9 cellular contexts compared by ENCODE assay signal in genomic region chr17:80664217-80664780, GRCh38.
A peak's percentile ranks its signal among the peaks of the same experiment; 100 is the strongest.
DNase-seq lines count a peak whose midpoint lies in the region; ATAC-seq, FAIRE-seq and TF ChIP-seq lines count a peak whose summit lies in the region.
"Had no signal": no experiment of that assay in that cellular context is flagged by ENCODE, and none has a peak within 500 bp of the region (broad histone marks: within the 10 kb centered on the region; RNA-seq: fewer than 3 reads in every experiment).

No MANE protein-coding gene starts in this region.

- peak; percentile 63 for ATAC-seq in activated CD4-positive, alpha-beta T cell treated with anti-CD3 and anti-CD28 coated beads for 36 hours
- ATAC-seq in T-helper 17 cell, result no peak
- peak; percentile 29 for ATAC-seq in stimulated activated naive CD8-positive, alpha-beta T cell treated with anti-CD3 and anti-CD28 coated beads, Interleukin-15, Interleukin-2, amounts not matched to agents 100 U/mL and 50 U/mL, for 24 hours
- no peak for ATAC-seq in GM21786 (IDR thresholded peaks at IDR 0.05; ENCODE audit: unreplicated experiment)

- H3K9me3 ChIP-seq in T-helper 17 cell (ENCODE audit: control insufficient read depth, low read length, poor library complexity, severe bottlenecking), result no peaks in the 10 kb centered on the region

- FAIRE-seq in H54 (lab: Jason Lieb, UNC), result no peak

- no peaks in the 10 kb centered on the region for H3K9me3 Mint-ChIP-seq in activated CD4-positive, alpha-beta T cell treated with anti-CD3 and anti-CD28 coated beads for 36 hours (ENCODE audit: low read depth)

- peaks cover 12% of the 10 kb centered on the region for H3K36me3 Mint-ChIP-seq in activated CD4-positive, alpha-beta T cell treated with anti-CD3 and anti-CD28 coated beads for 36 hours (ENCODE audit: low read depth)
- peaks cover 2% of the 10 kb centered on the region for H3K36me3 Mint-ChIP-seq in T-helper 17 cell (ENCODE audit: low read depth)

- peak overlapping the region; percentile 61 for H3K4me3 Mint-ChIP-seq in activated CD4-positive, alpha-beta T cell treated with anti-CD3 and anti-CD28 coated beads for 36 hours
- H3K4me3 Mint-ChIP-seq in T-helper 17 cell, result peak overlapping the region; percentile 80

- intact Hi-C loops in activated CD4-positive, alpha-beta T cell treated with anti-CD3 and anti-CD28 coated beads for 36 hours (cut with DNase I, micrococcal nuclease), result loop anchor here in 1 of 2 experiments (1.0 to 2.0 kb wide), 2 partner anchors 15 to 73 kb away; no protein-coding TSS in a partner anchor

- POLR2A ChIA-PET in activated CD4-positive, alpha-beta T cell treated with anti-CD3 and anti-CD28 coated beads for 36 hours (lab: Charles Lee), result no interaction called here

- TF ChIP-seq POLR2A in H54 (IDR thresholded peaks at IDR 0.05; ENCODE audit: low read depth, low read length), result no peak

- H3K4me1 Mint-ChIP-seq in activated CD4-positive, alpha-beta T cell treated with anti-CD3 and anti-CD28 coated beads for 36 hours, result peaks cover 78% of the 10 kb centered on the region
- peaks cover 52% of the 10 kb centered on the region for H3K4me1 Mint-ChIP-seq in T-helper 17 cell

- no peaks in the 10 kb centered on the region for H3K27me3 Mint-ChIP-seq in activated CD4-positive, alpha-beta T cell treated with anti-CD3 and anti-CD28 coated beads for 36 hours
- no peaks in the 10 kb centered on the region for H3K27me3 Mint-ChIP-seq in T-helper 17 cell

- no peak overlapping the region for H3K4me3 ChIP-seq in fibroblast of the aortic adventitia (ENCODE audit: low read depth, low read length)

- DNase-seq in activated CD4-positive, alpha-beta T cell treated with anti-CD3 and anti-CD28 coated beads for 36 hours, result peak; percentile 52
- no peak for DNase-seq in activated CD4-positive, alpha-beta T cell treated with anti-CD3 and anti-CD28 coated beads, Interleukin-2, amount 50 U/mL, for 1 hour
- DNase-seq in T-helper 17 cell, result no peak
- peak; percentile 25 for DNase-seq in fibroblast of the aortic adventitia (ENCODE audit: low read depth)
- DNase-seq in stimulated activated naive CD8-positive, alpha-beta T cell treated with anti-CD3 and anti-CD28 coated beads, Interleukin-15, Interleukin-2, amounts not matched to agents 100 U/mL and 50 U/mL, for 24 hours, result no peak
- no peak for DNase-seq in NK-92 treated with Interleukin-12 subunit alpha and Interleukin-12 subunit beta, amount 100 ng/mL, for 24 hours (lab: John Stamatoyannopoulos, UW)
- no peak for DNase-seq in H54 (ENCODE audit: insufficient read length, low spot score)
- DNase-seq: NCI-H1092 had no signal

- H3K27ac Mint-ChIP-seq in activated CD4-positive, alpha-beta T cell treated with anti-CD3 and anti-CD28 coated beads for 36 hours, result peak overlapping the region; percentile 96
- peak overlapping the region; percentile 97 for H3K27ac Mint-ChIP-seq in T-helper 17 cell

- TF ChIP-seq CTCF in fibroblast of the aortic adventitia (IDR thresholded peaks at IDR 0.05; ENCODE audit: insufficient read depth, low read length), result no peak

- CTCF ChIA-PET in activated CD4-positive, alpha-beta T cell treated with anti-CD3 and anti-CD28 coated beads for 36 hours (lab: Charles Lee), result no interaction called here

Comparison
In these comparisons a context has a peak if more than half of its experiments do, and no peak if none do; other contexts are left out.
1. DNase-seq: peak in activated CD4-positive, alpha-beta T cell treated with anti-CD3 and anti-CD28 coated beads for 36 hours (single experiment) and fibroblast of the aortic adventitia (single experiment); none in activated CD4-positive, alpha-beta T cell treated with anti-CD3 and anti-CD28 coated beads, Interleukin-2, amount 50 U/mL, for 1 hour (single experiment), T-helper 17 cell (0 of 3), stimulated activated naive CD8-positive, alpha-beta T cell treated with anti-CD3 and anti-CD28 coated beads, Interleukin-15, Interleukin-2, amounts not matched to agents 100 U/mL and 50 U/mL, for 24 hours (single experiment), NK-92 treated with Interleukin-12 subunit alpha and Interleukin-12 subunit beta, amount 100 ng/mL, for 24 hours (single experiment) and H54 (single experiment).
2. ATAC-seq: peak in activated CD4-positive, alpha-beta T cell treated with anti-CD3 and anti-CD28 coated beads for 36 hours (single experiment) and stimulated activated naive CD8-positive, alpha-beta T cell treated with anti-CD3 and anti-CD28 coated beads, Interleukin-15, Interleukin-2, amounts not matched to agents 100 U/mL and 50 U/mL, for 24 hours (single experiment); none in T-helper 17 cell (single experiment) and GM21786 (single experiment).